In the genomic region with DNA sequence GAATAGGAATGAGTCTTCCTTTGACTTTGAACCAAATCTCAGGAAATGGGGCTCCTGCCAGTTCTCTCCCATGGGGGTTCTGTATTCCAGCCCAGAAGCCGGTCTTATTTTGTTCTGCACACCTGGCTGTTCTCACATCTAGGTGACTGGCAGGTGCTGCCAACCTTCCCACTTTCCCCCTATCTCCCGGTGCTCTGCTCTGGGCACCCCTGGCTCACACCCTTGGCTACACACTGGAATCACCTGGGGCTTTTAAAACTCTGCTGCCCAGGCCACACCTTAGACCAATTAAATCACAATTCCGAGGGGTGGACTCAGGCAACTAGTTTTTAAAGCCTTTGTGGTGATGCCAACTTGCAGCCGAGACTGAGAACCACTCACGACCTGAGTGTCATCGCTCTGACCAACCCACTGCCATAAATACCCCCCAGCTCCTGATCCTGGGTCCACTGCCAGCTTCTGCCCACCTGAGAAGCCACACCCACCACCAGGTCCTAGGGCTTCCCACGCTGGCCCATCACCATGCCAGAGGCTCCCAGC, we compare ENCODE assay signal across 13 cellular contexts.
DNase-seq lines count a peak whose midpoint lies in the region; ATAC-seq lines count a peak whose summit lies in the region.
"Had no signal": no experiment of that assay in that cellular context is flagged by ENCODE, and none has a peak within 500 bp of the region (broad histone marks: within the 10 kb centered on the region; RNA-seq: fewer than 3 reads in every experiment).

No MANE protein-coding gene starts in this region.

- no peak for ATAC-seq in left cardiac atrium

- no peak overlapping the region for H2AFZ ChIP-seq in neuronal stem cell (ENCODE audit: low read length)

- no peak overlapping the region for H2BK5ac ChIP-seq in neuronal stem cell (ENCODE audit: low read length)

- WGBS in neuronal stem cell (ENCODE audit: extremely low coverage in 2 of 2, insufficient read length in 2 of 2, insufficient replicate concordance in 1 of 2), 2 donors = no CpG with 5 or more reads among the region's 7 CpGs

- H3K4me3 ChIP-seq in neuronal stem cell (ENCODE audit: low read length in 2 of 2) = no peak overlapping the region
- H3K4me3 ChIP-seq: BLaER1 treated with 17β-estradiol and CSF1 and Interleukin-3, amounts not matched to agents 10 nM and 100 nM had no signal

- no peaks in the 10 kb centered on the region for H3K9me3 ChIP-seq in neuronal stem cell (replicated peaks in 1 of 2; ENCODE audit: control insufficient read depth in 2 of 2, insufficient read depth in 1 of 2, low read depth in 1 of 2, low read length in 2 of 2)
- H3K9me3 ChIP-seq: BLaER1 treated with 17β-estradiol and CSF1 and Interleukin-3, amounts not matched to agents 10 nM and 100 nM had no signal

- DNase-seq in NCI-H2171 treated with DMSO at 0.1 percent for 48 hours (lab: John Stamatoyannopoulos, UW) = peak; percentile 22
- DNase-seq in NCI-H2171 (lab: John Stamatoyannopoulos, UW) = no peak
- peak; percentile 66 for DNase-seq in cardiac septum (ENCODE audit: low spot score)
- DNase-seq in left cardiac atrium = no peak
- no peak for DNase-seq in neuronal stem cell (ENCODE audit: low spot score)
- no peak for DNase-seq in LoVo (ENCODE audit: low spot score)
- no peak for DNase-seq in stimulated activated CD4-positive, alpha-beta T cell treated with anti-CD3 and anti-CD28 coated beads, Interleukin-4, amount 100 ng/mL, for 4 hours
- DNase-seq: 8988T; ACHN; Calu3; CD4-positive, CD25-positive, alpha-beta regulatory T cell; DMS 273 treated with DMSO at 0.1 percent for 48 hours had no signal

- H4K8ac ChIP-seq in neuronal stem cell (ENCODE audit: low read depth, low read length) = no peak overlapping the region

- no peak overlapping the region for H2AK5ac ChIP-seq in neuronal stem cell (ENCODE audit: low read depth, low read length)

- no peak overlapping the region for H2BK120ac ChIP-seq in neuronal stem cell (ENCODE audit: low read depth, low read length)

- H4K91ac ChIP-seq in neuronal stem cell (ENCODE audit: low read depth, low read length, poor library complexity) = no peak overlapping the region

- no peaks in the 10 kb centered on the region for H3K79me1 ChIP-seq in neuronal stem cell (ENCODE audit: low read depth, low read length)

- no peaks in the 10 kb centered on the region for H3K27me3 ChIP-seq in neuronal stem cell (ENCODE audit: control insufficient read depth in 3 of 3, insufficient read depth in 3 of 3, low read depth in 1 of 3, low read length in 3 of 3)
- H3K27me3 ChIP-seq: BLaER1 treated with 17β-estradiol and CSF1 and Interleukin-3, amounts not matched to agents 10 nM and 100 nM had no signal

- H2BK15ac ChIP-seq in neuronal stem cell (ENCODE audit: low read length) = no peak overlapping the region

- H3K23ac ChIP-seq in neuronal stem cell (ENCODE audit: low read depth, low read length, poor library complexity) = no peak overlapping the region

- peaks cover 6 to 29% of the 10 kb centered on the region in 2 donors for H3K4me1 ChIP-seq in neuronal stem cell (ENCODE audit: control insufficient read depth in 2 of 2, insufficient read depth in 1 of 2, low read depth in 1 of 2, low read length in 2 of 2)

- no peak overlapping the region for H3K14ac ChIP-seq in neuronal stem cell (ENCODE audit: low read length)

- peak overlapping the region; percentile 66 for H3K4ac ChIP-seq in neuronal stem cell (ENCODE audit: low read length)

- no peak overlapping the region for H3K27ac ChIP-seq in neuronal stem cell (replicated peaks; ENCODE audit: low read length)
- H3K27ac ChIP-seq: BLaER1 treated with 17β-estradiol and CSF1 and Interleukin-3, amounts not matched to agents 10 nM and 100 nM had no signal

- no peaks in the 10 kb centered on the region for H3K36me3 ChIP-seq in neuronal stem cell (replicated peaks in 1 of 2; ENCODE audit: control insufficient read depth in 2 of 2, insufficient read depth in 2 of 2, low read length in 2 of 2)
- H3K36me3 ChIP-seq: BLaER1 treated with 17β-estradiol and CSF1 and Interleukin-3, amounts not matched to agents 10 nM and 100 nM had no signal

- intact Hi-C loops in cardiac septum (cut with DNase I) = no loop called here
- intact Hi-C loops in left cardiac atrium (cut with DNase I) = no loop called here

- no peak overlapping the region for H3K4me2 ChIP-seq in neuronal stem cell (ENCODE audit: insufficient read depth, low read length, poor library complexity, severe bottlenecking)
- H3K4me2 ChIP-seq: BLaER1 treated with 17β-estradiol and CSF1 and Interleukin-3, amounts not matched to agents 10 nM and 100 nM had no signal

- no peak overlapping the region for H3K18ac ChIP-seq in neuronal stem cell (ENCODE audit: low read length)

- no peak overlapping the region for H2BK12ac ChIP-seq in neuronal stem cell (ENCODE audit: low read length)

- H3K9ac ChIP-seq in neuronal stem cell (ENCODE audit: low read depth, low read length, poor library complexity) = no peak overlapping the region
- H3K9ac ChIP-seq: BLaER1 treated with 17β-estradiol and CSF1 and Interleukin-3, amounts not matched to agents 10 nM and 100 nM had no signal

Comparison
In these comparisons a context has a peak if more than half of its experiments do, and no peak if none do; other contexts are left out.
1. DNase-seq: peak in NCI-H2171 treated with DMSO at 0.1 percent for 48 hours (single experiment) and cardiac septum (single experiment); none in NCI-H2171 (single experiment), left cardiac atrium (single experiment), neuronal stem cell (single experiment), LoVo (single experiment) and stimulated activated CD4-positive, alpha-beta T cell treated with anti-CD3 and anti-CD28 coated beads, Interleukin-4, amount 100 ng/mL, for 4 hours (0 of 2).